ENCODE assay signal across 1 cellular context in genomic region chr10:91604462-91604935, GRCh38.
TF ChIP-seq lines count a peak whose summit lies in the region.

No MANE protein-coding gene starts in this region.

TF ChIP-seq in endothelial cell of umbilical vein, 7 proteins besides CTCF, POLR2A, EP300 and RAD21:
- TF ChIP-seq JUN (IDR thresholded peaks at IDR 0.05; ENCODE audit: borderline replicate concordance, insufficient read depth, insufficient read length, low read depth) (no peak), MYC (IDR thresholded peaks at IDR 0.05; ENCODE audit: low read depth, low read length) (no peak), GATA2 (IDR thresholded peaks at IDR 0.05; ENCODE audit: insufficient read depth, insufficient read length, low read depth, low read length) (no peak), POLR2AphosphoS5 (IDR thresholded peaks at IDR 0.05; ENCODE audit: insufficient read depth, low read depth, low read length) (no peak), MAX (IDR thresholded peaks at IDR 0.05; ENCODE audit: insufficient read depth, insufficient read length) (no peak), FOS (IDR thresholded peaks at IDR 0.05; ENCODE audit: borderline replicate concordance, insufficient read depth, low read length) (no peak), EZH2 (IDR thresholded peaks at IDR 0.05; ENCODE audit: borderline replicate concordance, low read depth, low read length, severe bottlenecking) (no peak)
